In the genomic region with DNA sequence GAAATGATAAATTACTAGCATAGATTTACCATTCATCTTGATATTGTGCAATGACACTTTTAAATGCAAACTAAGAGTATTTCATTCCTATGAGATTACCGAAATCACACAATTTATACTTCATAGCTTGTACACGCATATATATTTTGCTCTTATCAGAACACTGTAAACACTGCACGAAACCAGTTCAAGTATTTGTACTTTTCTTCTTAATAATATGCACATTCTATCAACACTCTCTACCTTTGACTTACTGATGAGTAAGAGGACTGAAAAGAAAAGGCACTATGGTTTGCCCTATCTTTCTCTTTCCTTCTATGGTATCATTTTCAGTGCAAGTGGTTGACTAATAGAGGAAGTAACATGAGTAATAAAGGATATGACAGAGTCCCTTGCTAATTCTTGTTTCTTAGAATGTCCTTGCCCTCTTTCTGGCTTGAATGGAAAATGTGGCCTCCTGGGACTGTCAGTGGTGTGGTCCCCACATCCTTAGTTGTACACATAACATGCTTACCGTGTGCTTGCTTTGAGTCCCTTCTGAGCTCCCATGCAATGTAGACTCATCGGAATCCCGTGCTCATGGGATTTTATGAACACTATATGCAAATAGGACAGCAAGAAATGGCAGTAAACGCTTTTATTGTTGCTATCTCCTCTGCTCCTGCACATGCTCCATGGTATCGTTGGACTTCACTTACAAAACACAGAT, we compare ENCODE assay signal across 3 cellular contexts.
TF ChIP-seq lines count a peak whose summit lies in the region.

No MANE protein-coding gene starts in this region.

TF ChIP-seq in GM12891, 5 proteins besides CTCF, POLR2A, EP300 and RAD21:
- TF ChIP-seq PAX5 (IDR thresholded peaks at IDR 0.05; ENCODE audit: insufficient read depth, low read length, severe bottlenecking), result no peak
- TF ChIP-seq POLR2AphosphoS5 (IDR thresholded peaks at IDR 0.05; ENCODE audit: low read depth, low read length), result no peak; the same call in 1 of the 2 replicates
- TF ChIP-seq SPI1 (IDR thresholded peaks at IDR 0.05; ENCODE audit: low read depth, low read length), result peak; percentile 38; the same call in 1 of the 2 replicates
- peak; percentile 96 for TF ChIP-seq POU2F2 (IDR thresholded peaks at IDR 0.05; ENCODE audit: low read depth, low read length)

TF ChIP-seq in IMR-90, 13 proteins besides CTCF, POLR2A, EP300 and RAD21:
- TF ChIP-seq RCOR1 (IDR thresholded peaks at IDR 0.05; ENCODE audit: insufficient replicate concordance, low read length) (no peak), RFX5 (IDR thresholded peaks at IDR 0.05; ENCODE audit: low read depth, low read length) (no peak), FOS (IDR thresholded peaks at IDR 0.05; ENCODE audit: low read depth, low read length) (peak; percentile 89), MXI1 (IDR thresholded peaks at IDR 0.05; ENCODE audit: borderline replicate concordance, low read depth, low read length) (no peak), SMC3 (IDR thresholded peaks at IDR 0.05; ENCODE audit: low read depth, low read length) (no peak), MAFK (IDR thresholded peaks at IDR 0.05; ENCODE audit: low read depth, low read length) (peak; percentile 71), NFE2L2 (IDR thresholded peaks at IDR 0.05; ENCODE audit: low read depth, low read length) (peak; percentile 41; the same call in 1 of the 2 replicates), CEBPB (IDR thresholded peaks at IDR 0.05; ENCODE audit: low read depth, low read length) (peak; percentile 98), BHLHE40 (IDR thresholded peaks at IDR 0.05; ENCODE audit: low read depth, low read length) (peak; percentile 54)
- TF ChIP-seq, protein P1, sequence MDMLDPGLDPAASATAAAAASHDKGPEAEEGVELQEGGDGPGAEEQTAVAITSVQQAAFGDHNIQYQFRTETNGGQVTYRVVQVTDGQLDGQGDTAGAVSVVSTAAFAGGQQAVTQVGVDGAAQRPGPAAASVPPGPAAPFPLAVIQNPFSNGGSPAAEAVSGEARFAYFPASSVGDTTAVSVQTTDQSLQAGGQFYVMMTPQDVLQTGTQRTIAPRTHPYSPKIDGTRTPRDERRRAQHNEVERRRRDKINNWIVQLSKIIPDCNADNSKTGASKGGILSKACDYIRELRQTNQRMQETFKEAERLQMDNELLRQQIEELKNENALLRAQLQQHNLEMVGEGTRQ (IDR thresholded peaks at IDR 0.05; ENCODE audit: low read depth, low read length), result no peak

TF ChIP-seq in HepG2, 621 proteins besides CTCF, POLR2A, EP300 and RAD21 (continued from another document):
- peak; percentile 44; the same call in 1 of the 2 replicates for TF ChIP-seq CEBPB (IDR thresholded peaks at IDR 0.05; ENCODE audit: borderline replicate concordance, low read depth, low read length)
- no peak for TF ChIP-seq PITX1 (CRISPR knock-in tag; IDR thresholded peaks at IDR 0.05)
